ENCODE assay signal across 1 cellular context in the genomic region with DNA sequence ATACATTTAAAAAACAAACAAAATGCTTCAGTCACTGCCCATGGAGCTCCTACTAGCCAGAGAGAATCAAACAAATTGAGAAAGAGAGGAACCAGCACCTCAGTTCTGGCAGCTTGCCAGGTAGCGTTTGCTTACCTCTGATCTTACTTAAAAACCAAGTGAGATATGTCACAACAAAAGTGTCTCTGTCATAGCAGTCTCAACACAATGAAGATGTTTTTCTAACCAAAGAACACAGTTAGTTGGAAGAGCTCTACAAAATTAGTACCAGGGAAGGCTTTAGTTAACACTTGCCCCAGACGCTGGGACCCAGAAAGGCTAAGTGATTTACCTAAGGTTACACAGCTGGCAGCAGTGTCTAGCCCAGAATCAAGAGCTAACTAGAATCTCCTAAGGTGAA.
TF ChIP-seq lines count a peak whose summit lies in the region.

No MANE protein-coding gene starts in this region.

TF ChIP-seq in HepG2, 621 proteins besides CTCF, POLR2A, EP300 and RAD21 (continued from another document and continues in another):
- TF ChIP-seq, protein P1, sequence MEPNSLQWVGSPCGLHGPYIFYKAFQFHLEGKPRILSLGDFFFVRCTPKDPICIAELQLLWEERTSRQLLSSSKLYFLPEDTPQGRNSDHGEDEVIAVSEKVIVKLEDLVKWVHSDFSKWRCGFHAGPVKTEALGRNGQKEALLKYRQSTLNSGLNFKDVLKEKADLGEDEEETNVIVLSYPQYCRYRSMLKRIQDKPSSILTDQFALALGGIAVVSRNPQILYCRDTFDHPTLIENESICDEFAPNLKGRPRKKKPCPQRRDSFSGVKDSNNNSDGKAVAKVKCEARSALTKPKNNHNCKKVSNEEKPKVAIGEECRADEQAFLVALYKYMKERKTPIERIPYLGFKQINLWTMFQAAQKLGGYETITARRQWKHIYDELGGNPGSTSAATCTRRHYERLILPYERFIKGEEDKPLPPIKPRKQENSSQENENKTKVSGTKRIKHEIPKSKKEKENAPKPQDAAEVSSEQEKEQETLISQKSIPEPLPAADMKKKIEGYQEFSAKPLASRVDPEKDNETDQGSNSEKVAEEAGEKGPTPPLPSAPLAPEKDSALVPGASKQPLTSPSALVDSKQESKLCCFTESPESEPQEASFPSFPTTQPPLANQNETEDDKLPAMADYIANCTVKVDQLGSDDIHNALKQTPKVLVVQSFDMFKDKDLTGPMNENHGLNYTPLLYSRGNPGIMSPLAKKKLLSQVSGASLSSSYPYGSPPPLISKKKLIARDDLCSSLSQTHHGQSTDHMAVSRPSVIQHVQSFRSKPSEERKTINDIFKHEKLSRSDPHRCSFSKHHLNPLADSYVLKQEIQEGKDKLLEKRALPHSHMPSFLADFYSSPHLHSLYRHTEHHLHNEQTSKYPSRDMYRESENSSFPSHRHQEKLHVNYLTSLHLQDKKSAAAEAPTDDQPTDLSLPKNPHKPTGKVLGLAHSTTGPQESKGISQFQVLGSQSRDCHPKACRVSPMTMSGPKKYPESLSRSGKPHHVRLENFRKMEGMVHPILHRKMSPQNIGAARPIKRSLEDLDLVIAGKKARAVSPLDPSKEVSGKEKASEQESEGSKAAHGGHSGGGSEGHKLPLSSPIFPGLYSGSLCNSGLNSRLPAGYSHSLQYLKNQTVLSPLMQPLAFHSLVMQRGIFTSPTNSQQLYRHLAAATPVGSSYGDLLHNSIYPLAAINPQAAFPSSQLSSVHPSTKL (CRISPR knock-in tag; IDR thresholded peaks at IDR 0.05): peak; percentile 81
- no peak for TF ChIP-seq SPEN (CRISPR knock-in tag; IDR thresholded peaks at IDR 0.05; ENCODE audit: low read depth)
- TF ChIP-seq DMAP1 (CRISPR knock-in tag; IDR thresholded peaks at IDR 0.05): no peak
- TF ChIP-seq, protein P2, sequence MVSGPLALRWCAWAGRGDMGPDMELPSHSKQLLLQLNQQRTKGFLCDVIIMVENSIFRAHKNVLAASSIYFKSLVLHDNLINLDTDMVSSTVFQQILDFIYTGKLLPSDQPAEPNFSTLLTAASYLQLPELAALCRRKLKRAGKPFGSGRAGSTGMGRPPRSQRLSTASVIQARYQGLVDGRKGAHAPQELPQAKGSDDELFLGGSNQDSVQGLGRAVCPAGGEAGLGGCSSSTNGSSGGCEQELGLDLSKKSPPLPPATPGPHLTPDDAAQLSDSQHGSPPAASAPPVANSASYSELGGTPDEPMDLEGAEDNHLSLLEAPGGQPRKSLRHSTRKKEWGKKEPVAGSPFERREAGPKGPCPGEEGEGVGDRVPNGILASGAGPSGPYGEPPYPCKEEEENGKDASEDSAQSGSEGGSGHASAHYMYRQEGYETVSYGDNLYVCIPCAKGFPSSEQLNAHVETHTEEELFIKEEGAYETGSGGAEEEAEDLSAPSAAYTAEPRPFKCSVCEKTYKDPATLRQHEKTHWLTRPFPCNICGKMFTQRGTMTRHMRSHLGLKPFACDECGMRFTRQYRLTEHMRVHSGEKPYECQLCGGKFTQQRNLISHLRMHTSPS (CRISPR knock-in tag; IDR thresholded peaks at IDR 0.05; ENCODE audit: low read depth): no peak
- no peak for TF ChIP-seq ETV6 (CRISPR knock-in tag; conservative IDR thresholded peaks at IDR 0.05)
- no peak for TF ChIP-seq ZNF777 (CRISPR knock-in tag; IDR thresholded peaks at IDR 0.05)
- TF ChIP-seq ZNF292 (CRISPR knock-in tag; IDR thresholded peaks at IDR 0.05; ENCODE audit: borderline replicate concordance, low read depth): no peak
- TF ChIP-seq ZSCAN29 (CRISPR knock-in tag; conservative IDR thresholded peaks at IDR 0.05): no peak
- TF ChIP-seq IRX3 (CRISPR knock-in tag; IDR thresholded peaks at IDR 0.05; ENCODE audit: borderline replicate concordance, low read depth): no peak
- peak; percentile 69; the same call in 1 of the 2 replicates for TF ChIP-seq ZMYM3 (CRISPR knock-in tag; IDR thresholded peaks at IDR 0.05)
- TF ChIP-seq, protein P3, sequence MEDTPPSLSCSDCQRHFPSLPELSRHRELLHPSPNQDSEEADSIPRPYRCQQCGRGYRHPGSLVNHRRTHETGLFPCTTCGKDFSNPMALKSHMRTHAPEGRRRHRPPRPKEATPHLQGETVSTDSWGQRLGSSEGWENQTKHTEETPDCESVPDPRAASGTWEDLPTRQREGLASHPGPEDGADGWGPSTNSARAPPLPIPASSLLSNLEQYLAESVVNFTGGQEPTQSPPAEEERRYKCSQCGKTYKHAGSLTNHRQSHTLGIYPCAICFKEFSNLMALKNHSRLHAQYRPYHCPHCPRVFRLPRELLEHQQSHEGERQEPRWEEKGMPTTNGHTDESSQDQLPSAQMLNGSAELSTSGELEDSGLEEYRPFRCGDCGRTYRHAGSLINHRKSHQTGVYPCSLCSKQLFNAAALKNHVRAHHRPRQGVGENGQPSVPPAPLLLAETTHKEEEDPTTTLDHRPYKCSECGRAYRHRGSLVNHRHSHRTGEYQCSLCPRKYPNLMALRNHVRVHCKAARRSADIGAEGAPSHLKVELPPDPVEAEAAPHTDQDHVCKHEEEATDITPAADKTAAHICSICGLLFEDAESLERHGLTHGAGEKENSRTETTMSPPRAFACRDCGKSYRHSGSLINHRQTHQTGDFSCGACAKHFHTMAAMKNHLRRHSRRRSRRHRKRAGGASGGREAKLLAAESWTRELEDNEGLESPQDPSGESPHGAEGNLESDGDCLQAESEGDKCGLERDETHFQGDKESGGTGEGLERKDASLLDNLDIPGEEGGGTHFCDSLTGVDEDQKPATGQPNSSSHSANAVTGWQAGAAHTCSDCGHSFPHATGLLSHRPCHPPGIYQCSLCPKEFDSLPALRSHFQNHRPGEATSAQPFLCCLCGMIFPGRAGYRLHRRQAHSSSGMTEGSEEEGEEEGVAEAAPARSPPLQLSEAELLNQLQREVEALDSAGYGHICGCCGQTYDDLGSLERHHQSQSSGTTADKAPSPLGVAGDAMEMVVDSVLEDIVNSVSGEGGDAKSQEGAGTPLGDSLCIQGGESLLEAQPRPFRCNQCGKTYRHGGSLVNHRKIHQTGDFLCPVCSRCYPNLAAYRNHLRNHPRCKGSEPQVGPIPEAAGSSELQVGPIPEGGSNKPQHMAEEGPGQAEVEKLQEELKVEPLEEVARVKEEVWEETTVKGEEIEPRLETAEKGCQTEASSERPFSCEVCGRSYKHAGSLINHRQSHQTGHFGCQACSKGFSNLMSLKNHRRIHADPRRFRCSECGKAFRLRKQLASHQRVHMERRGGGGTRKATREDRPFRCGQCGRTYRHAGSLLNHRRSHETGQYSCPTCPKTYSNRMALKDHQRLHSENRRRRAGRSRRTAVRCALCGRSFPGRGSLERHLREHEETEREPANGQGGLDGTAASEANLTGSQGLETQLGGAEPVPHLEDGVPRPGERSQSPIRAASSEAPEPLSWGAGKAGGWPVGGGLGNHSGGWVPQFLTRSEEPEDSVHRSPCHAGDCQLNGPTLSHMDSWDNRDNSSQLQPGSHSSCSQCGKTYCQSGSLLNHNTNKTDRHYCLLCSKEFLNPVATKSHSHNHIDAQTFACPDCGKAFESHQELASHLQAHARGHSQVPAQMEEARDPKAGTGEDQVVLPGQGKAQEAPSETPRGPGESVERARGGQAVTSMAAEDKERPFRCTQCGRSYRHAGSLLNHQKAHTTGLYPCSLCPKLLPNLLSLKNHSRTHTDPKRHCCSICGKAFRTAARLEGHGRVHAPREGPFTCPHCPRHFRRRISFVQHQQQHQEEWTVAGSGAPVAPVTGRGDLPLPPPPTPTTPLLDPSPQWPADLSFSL (CRISPR knock-in tag; IDR thresholded peaks at IDR 0.05): peak; percentile 34; the same call in 1 of the 2 replicates
- peak; percentile 21; the same call in 1 of the 2 replicates for TF ChIP-seq RARA (CRISPR knock-in tag; IDR thresholded peaks at IDR 0.05)
- TF ChIP-seq HMGA1 (CRISPR knock-in tag; conservative IDR thresholded peaks at IDR 0.05): no peak
- TF ChIP-seq NFATC3 (CRISPR knock-in tag; IDR thresholded peaks at IDR 0.05): no peak
- TF ChIP-seq ZFP82 (CRISPR knock-in tag; IDR thresholded peaks at IDR 0.05; ENCODE audit: borderline replicate concordance): no peak
- TF ChIP-seq, protein P4, sequence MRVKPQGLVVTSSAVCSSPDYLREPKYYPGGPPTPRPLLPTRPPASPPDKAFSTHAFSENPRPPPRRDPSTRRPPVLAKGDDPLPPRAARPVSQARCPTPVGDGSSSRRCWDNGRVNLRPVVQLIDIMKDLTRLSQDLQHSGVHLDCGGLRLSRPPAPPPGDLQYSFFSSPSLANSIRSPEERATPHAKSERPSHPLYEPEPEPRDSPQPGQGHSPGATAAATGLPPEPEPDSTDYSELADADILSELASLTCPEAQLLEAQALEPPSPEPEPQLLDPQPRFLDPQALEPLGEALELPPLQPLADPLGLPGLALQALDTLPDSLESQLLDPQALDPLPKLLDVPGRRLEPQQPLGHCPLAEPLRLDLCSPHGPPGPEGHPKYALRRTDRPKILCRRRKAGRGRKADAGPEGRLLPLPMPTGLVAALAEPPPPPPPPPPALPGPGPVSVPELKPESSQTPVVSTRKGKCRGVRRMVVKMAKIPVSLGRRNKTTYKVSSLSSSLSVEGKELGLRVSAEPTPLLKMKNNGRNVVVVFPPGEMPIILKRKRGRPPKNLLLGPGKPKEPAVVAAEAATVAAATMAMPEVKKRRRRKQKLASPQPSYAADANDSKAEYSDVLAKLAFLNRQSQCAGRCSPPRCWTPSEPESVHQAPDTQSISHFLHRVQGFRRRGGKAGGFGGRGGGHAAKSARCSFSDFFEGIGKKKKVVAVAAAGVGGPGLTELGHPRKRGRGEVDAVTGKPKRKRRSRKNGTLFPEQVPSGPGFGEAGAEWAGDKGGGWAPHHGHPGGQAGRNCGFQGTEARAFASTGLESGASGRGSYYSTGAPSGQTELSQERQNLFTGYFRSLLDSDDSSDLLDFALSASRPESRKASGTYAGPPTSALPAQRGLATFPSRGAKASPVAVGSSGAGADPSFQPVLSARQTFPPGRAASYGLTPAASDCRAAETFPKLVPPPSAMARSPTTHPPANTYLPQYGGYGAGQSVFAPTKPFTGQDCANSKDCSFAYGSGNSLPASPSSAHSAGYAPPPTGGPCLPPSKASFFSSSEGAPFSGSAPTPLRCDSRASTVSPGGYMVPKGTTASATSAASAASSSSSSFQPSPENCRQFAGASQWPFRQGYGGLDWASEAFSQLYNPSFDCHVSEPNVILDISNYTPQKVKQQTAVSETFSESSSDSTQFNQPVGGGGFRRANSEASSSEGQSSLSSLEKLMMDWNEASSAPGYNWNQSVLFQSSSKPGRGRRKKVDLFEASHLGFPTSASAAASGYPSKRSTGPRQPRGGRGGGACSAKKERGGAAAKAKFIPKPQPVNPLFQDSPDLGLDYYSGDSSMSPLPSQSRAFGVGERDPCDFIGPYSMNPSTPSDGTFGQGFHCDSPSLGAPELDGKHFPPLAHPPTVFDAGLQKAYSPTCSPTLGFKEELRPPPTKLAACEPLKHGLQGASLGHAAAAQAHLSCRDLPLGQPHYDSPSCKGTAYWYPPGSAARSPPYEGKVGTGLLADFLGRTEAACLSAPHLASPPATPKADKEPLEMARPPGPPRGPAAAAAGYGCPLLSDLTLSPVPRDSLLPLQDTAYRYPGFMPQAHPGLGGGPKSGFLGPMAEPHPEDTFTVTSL (CRISPR knock-in tag; IDR thresholded peaks at IDR 0.05; ENCODE audit: borderline replicate concordance): peak; percentile 52; the same call in 1 of the 2 replicates
- TF ChIP-seq, protein P5, sequence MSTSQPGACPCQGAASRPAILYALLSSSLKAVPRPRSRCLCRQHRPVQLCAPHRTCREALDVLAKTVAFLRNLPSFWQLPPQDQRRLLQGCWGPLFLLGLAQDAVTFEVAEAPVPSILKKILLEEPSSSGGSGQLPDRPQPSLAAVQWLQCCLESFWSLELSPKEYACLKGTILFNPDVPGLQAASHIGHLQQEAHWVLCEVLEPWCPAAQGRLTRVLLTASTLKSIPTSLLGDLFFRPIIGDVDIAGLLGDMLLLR (CRISPR knock-in tag; IDR thresholded peaks at IDR 0.05): no peak
- TF ChIP-seq, protein P6, sequence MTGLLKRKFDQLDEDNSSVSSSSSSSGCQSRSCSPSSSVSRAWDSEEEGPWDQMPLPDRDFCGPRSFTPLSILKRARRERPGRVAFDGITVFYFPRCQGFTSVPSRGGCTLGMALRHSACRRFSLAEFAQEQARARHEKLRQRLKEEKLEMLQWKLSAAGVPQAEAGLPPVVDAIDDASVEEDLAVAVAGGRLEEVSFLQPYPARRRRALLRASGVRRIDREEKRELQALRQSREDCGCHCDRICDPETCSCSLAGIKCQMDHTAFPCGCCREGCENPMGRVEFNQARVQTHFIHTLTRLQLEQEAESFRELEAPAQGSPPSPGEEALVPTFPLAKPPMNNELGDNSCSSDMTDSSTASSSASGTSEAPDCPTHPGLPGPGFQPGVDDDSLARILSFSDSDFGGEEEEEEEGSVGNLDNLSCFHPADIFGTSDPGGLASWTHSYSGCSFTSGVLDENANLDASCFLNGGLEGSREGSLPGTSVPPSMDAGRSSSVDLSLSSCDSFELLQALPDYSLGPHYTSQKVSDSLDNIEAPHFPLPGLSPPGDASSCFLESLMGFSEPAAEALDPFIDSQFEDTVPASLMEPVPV (CRISPR knock-in tag; IDR thresholded peaks at IDR 0.05): no peak
- no peak for TF ChIP-seq ADNP (CRISPR knock-in tag; IDR thresholded peaks at IDR 0.05)
- TF ChIP-seq, protein P7, sequence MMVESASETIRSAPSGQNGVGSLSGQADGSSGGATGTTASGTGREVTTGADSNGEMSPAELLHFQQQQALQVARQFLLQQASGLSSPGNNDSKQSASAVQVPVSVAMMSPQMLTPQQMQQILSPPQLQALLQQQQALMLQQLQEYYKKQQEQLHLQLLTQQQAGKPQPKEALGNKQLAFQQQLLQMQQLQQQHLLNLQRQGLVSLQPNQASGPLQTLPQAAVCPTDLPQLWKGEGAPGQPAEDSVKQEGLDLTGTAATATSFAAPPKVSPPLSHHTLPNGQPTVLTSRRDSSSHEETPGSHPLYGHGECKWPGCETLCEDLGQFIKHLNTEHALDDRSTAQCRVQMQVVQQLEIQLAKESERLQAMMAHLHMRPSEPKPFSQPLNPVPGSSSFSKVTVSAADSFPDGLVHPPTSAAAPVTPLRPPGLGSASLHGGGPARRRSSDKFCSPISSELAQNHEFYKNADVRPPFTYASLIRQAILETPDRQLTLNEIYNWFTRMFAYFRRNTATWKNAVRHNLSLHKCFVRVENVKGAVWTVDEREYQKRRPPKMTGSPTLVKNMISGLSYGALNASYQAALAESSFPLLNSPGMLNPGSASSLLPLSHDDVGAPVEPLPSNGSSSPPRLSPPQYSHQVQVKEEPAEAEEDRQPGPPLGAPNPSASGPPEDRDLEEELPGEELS (CRISPR knock-in tag; IDR thresholded peaks at IDR 0.05): 0 out of 2 replicates have a peak, but pooled peaks have one; percentile 29
- TF ChIP-seq ZNF615 (CRISPR knock-in tag; IDR thresholded peaks at IDR 0.05; ENCODE audit: borderline replicate concordance): no peak
- TF ChIP-seq DPF2 (CRISPR knock-in tag; IDR thresholded peaks at IDR 0.05; ENCODE audit: borderline replicate concordance, low read depth): no peak
- TF ChIP-seq ZNF124 (CRISPR knock-in tag; IDR thresholded peaks at IDR 0.05): 0 out of 2 replicates have a peak, but pooled peaks have one; percentile 31
- TF ChIP-seq RCOR2 (CRISPR knock-in tag; IDR thresholded peaks at IDR 0.05): 0 out of 2 replicates have a peak, but pooled peaks have one; percentile 36
- TF ChIP-seq ZNF501 (CRISPR knock-in tag; IDR thresholded peaks at IDR 0.05): no peak
- TF ChIP-seq ZNF3 (CRISPR knock-in tag; IDR thresholded peaks at IDR 0.05): 0 out of 2 replicates have a peak, but pooled peaks have one; percentile 49
- peak; percentile 56; the same call in 1 of the 2 replicates for TF ChIP-seq RXRB (CRISPR knock-in tag; IDR thresholded peaks at IDR 0.05; ENCODE audit: borderline replicate concordance)
- 0 out of 2 replicates have a peak, but pooled peaks have one; percentile 28 for TF ChIP-seq PPARG (CRISPR knock-in tag; conservative IDR thresholded peaks at IDR 0.05)
